ENCODE assay signal across 8 cellular contexts in the genomic region with DNA sequence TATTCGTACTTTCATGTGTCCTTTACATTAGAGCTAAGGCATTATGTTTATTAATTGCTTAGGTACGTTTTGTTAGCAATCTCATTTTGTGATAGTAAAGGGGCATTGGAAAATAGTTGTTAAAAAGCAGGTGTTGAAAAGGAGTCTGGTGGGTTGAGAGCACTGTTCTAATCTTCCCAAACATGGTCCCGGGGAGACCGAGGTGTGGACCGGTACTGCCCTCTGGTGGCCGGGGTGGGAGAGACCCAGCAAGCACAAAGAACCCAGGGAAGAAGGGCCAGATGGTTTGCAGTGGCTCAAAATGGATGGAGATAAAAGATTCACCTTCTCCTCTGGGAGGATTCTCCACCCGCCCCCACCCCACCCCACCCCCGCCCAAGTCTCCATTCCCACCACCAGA. TPM values are rescaled to one million over a fixed set of nuclear protein-coding genes. Genes with fewer than 3 reads are reported as not detected.
DNase-seq lines count a peak whose midpoint lies in the region; ATAC-seq and TF ChIP-seq lines count a peak whose summit lies in the region.

No MANE protein-coding gene starts in this region.

- peak; percentile 87 for ATAC-seq in activated CD8-positive, alpha-beta T cell treated with anti-CD3 and anti-CD28 coated beads, Interleukin-2, amount 10 ng/mL, durations not matched to agents 7 days and 5 days
- ATAC-seq in GM18870 (IDR thresholded peaks at IDR 0.05; ENCODE audit: unreplicated experiment) = no peak

- peaks cover 19% of the 10 kb centered on the region for H3K36me3 ChIP-seq in effector memory CD4-positive, alpha-beta T cell (ENCODE audit: control insufficient read depth, insufficient read depth, low read length)

- peaks cover 21% of the 10 kb centered on the region for H3K36me3 Mint-ChIP-seq in activated CD8-positive, alpha-beta T cell treated with anti-CD3 and anti-CD28 coated beads, Interleukin-2, amount 10 ng/mL, durations not matched to agents 7 days and 5 days (ENCODE audit: low read depth)

- H3K27ac Mint-ChIP-seq in activated CD8-positive, alpha-beta T cell treated with anti-CD3 and anti-CD28 coated beads, Interleukin-2, amount 10 ng/mL, durations not matched to agents 7 days and 5 days = no peak overlapping the region

- POLR2A ChIA-PET in HEK293T (lab: Yijun Ruan, JAX) = no interaction called here
- POLR2A ChIA-PET in activated CD8-positive, alpha-beta T cell treated with anti-CD3 and anti-CD28 coated beads, Interleukin-2, amount 10 ng/mL, durations not matched to agents 7 days and 5 days (lab: Charles Lee) = interaction anchor here (0.9 to 1.6 kb wide), 3 partner anchors 26 to 59 kb away, joined by 4 to 5 read pairs (median 4); a partner anchor contains a TSS

- DNase-seq in ELF-1 (ENCODE audit: low read depth, low spot score) (peak; percentile 85), HEK293T (ENCODE audit: extremely low spot score) (peak; percentile 84), NCI-H460 (ENCODE audit: extremely low read depth, low read depth) (peak; percentile 49), midbrain (lab: John Stamatoyannopoulos, UW) (peak; percentile 28)
- DNase-seq in activated CD8-positive, alpha-beta T cell treated with anti-CD3 and anti-CD28 coated beads, Interleukin-2, amount 10 ng/mL, durations not matched to agents 7 days and 5 days = peak; percentile 79
- peak; percentile 46 to 67 (median 49) for DNase-seq in effector memory CD4-positive, alpha-beta T cell
- DNase-seq in stimulated activated CD8-positive, alpha-beta memory T cell treated with anti-CD3 and anti-CD28 coated beads, Interleukin-7, amount 100 ng/mL, for 1 hour (ENCODE audit: low read depth in 2 of 2) = peak; percentile 43 to 69

- H3K4me1 Mint-ChIP-seq in activated CD8-positive, alpha-beta T cell treated with anti-CD3 and anti-CD28 coated beads, Interleukin-2, amount 10 ng/mL, durations not matched to agents 7 days and 5 days (ENCODE audit: low read depth) = peaks cover 10% of the 10 kb centered on the region

- H3K27me3 Mint-ChIP-seq in activated CD8-positive, alpha-beta T cell treated with anti-CD3 and anti-CD28 coated beads, Interleukin-2, amount 10 ng/mL, durations not matched to agents 7 days and 5 days (ENCODE audit: low read depth) = no peaks in the 10 kb centered on the region

- no peaks in the 10 kb centered on the region for H3K9me3 ChIP-seq in effector memory CD4-positive, alpha-beta T cell (ENCODE audit: control insufficient read depth, low read length)

- H3K4me1 ChIP-seq in effector memory CD4-positive, alpha-beta T cell (ENCODE audit: control insufficient read depth, insufficient read depth, low read length, poor library complexity, severe bottlenecking) = no peaks in the 10 kb centered on the region

- no peak overlapping the region for H3K27ac ChIP-seq in effector memory CD4-positive, alpha-beta T cell (ENCODE audit: insufficient read depth, low read length, poor library complexity, severe bottlenecking)

- H3K27me3 ChIP-seq in effector memory CD4-positive, alpha-beta T cell (replicated peaks; ENCODE audit: control insufficient read depth, insufficient read depth, low read length, poor library complexity, severe bottlenecking) = no peaks in the 10 kb centered on the region

- CTCF ChIA-PET in HEK293T (lab: Yijun Ruan, JAX) = interaction anchor here (1.6 kb wide), 1 partner anchor 28 kb away, joined by 6 read pairs; no protein-coding TSS in a partner anchor
- CTCF ChIA-PET in activated CD8-positive, alpha-beta T cell treated with anti-CD3 and anti-CD28 coated beads, Interleukin-2, amount 10 ng/mL, durations not matched to agents 7 days and 5 days (lab: Charles Lee) = interaction anchor here (0.6 to 3.6 kb wide), 15 partner anchors 8 to 611 kb away, joined by 3 to 40 read pairs (median 5); a partner anchor contains a TSS

- no peak overlapping the region for H3K4me3 ChIP-seq in effector memory CD4-positive, alpha-beta T cell (ENCODE audit: insufficient read depth, low read depth, low read length, poor library complexity, severe bottlenecking)

- no peak overlapping the region for H3K4me3 Mint-ChIP-seq in activated CD8-positive, alpha-beta T cell treated with anti-CD3 and anti-CD28 coated beads, Interleukin-2, amount 10 ng/mL, durations not matched to agents 7 days and 5 days

- no peaks in the 10 kb centered on the region for H3K9me3 Mint-ChIP-seq in activated CD8-positive, alpha-beta T cell treated with anti-CD3 and anti-CD28 coated beads, Interleukin-2, amount 10 ng/mL, durations not matched to agents 7 days and 5 days (ENCODE audit: insufficient read depth)

TF ChIP-seq in HEK293T, 16 proteins besides CTCF, POLR2A, EP300 and RAD21:
- TF ChIP-seq, protein P1, sequence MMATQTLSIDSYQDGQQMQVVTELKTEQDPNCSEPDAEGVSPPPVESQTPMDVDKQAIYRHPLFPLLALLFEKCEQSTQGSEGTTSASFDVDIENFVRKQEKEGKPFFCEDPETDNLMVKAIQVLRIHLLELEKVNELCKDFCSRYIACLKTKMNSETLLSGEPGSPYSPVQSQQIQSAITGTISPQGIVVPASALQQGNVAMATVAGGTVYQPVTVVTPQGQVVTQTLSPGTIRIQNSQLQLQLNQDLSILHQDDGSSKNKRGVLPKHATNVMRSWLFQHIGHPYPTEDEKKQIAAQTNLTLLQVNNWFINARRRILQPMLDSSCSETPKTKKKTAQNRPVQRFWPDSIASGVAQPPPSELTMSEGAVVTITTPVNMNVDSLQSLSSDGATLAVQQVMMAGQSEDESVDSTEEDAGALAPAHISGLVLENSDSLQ (IDR thresholded peaks at IDR 0.05) = no peak
- no peak for TF ChIP-seq LEF1 (IDR thresholded peaks at IDR 0.05; ENCODE audit: borderline replicate concordance)
- TF ChIP-seq ARNT (IDR thresholded peaks at IDR 0.05) = no peak
- no peak for TF ChIP-seq SUZ12 (IDR thresholded peaks at IDR 0.05)
- TF ChIP-seq CTBP1 (IDR thresholded peaks at IDR 0.05; ENCODE audit: borderline replicate concordance) = no peak
- TF ChIP-seq TARDBP (IDR thresholded peaks at IDR 0.05) = no peak
- TF ChIP-seq FOXK2 (IDR thresholded peaks at IDR 0.05) = no peak
- no peak for TF ChIP-seq NFRKB (IDR thresholded peaks at IDR 0.05)
- TF ChIP-seq ZNF384 (IDR thresholded peaks at IDR 0.05) = no peak
- no peak for TF ChIP-seq SP1 (IDR thresholded peaks at IDR 0.05)
- no peak for TF ChIP-seq L3MBTL2 (conservative IDR thresholded peaks at IDR 0.05)
- TF ChIP-seq ELF4 (IDR thresholded peaks at IDR 0.05) = no peak

RNA-seq across cellular contexts. Expression of a gene that starts 26.1 kb away (rescaled TPM):
- total RNA-seq in NCI-H460 (2014; rRNA removed; shearing (Covaris generic)) = 13.7 and 16.8 TPM in 2 replicates
- 7.5 and 17.9 TPM in 2 replicates for polyA plus RNA-seq in NCI-H460 (2014; cell fraction: nucleus; rRNA removed)
- total RNA-seq in activated CD8-positive, alpha-beta T cell treated with anti-CD3 and anti-CD28 coated beads, Interleukin-2, amount 10 ng/mL, durations not matched to agents 7 days and 5 days = 1 to 10 TPM; 5.4 to 6.8 TPM

RNA-seq across cellular contexts. Expression of a gene that starts 58.7 kb away (rescaled TPM):
- total RNA-seq in NCI-H460 (2014; rRNA removed; shearing (Covaris generic)) = 111 and 114 TPM in 2 replicates
- 66.0 and 84.5 TPM in 2 replicates for polyA plus RNA-seq in NCI-H460 (2014; cell fraction: nucleus; rRNA removed)
- 10 to 100 TPM; 95.8 to 98.2 TPM for total RNA-seq in activated CD8-positive, alpha-beta T cell treated with anti-CD3 and anti-CD28 coated beads, Interleukin-2, amount 10 ng/mL, durations not matched to agents 7 days and 5 days

Comparison
In these comparisons a context has a peak if more than half of its experiments do, and no peak if none do; other contexts are left out.
1. DNase-seq: peak in every context shown above with its lines; median percentile 85 in ELF-1; 84 in HEK293T; 79 in activated CD8-positive, alpha-beta T cell treated with anti-CD3 and anti-CD28 coated beads, Interleukin-2, amount 10 ng/mL, durations not matched to agents 7 days and 5 days; 56 in stimulated activated CD8-positive, alpha-beta memory T cell treated with anti-CD3 and anti-CD28 coated beads, Interleukin-7, amount 100 ng/mL, for 1 hour; 49 in NCI-H460; 49 in effector memory CD4-positive, alpha-beta T cell; 28 in midbrain.